8 cellular contexts compared by ENCODE assay signal in the genomic region with DNA sequence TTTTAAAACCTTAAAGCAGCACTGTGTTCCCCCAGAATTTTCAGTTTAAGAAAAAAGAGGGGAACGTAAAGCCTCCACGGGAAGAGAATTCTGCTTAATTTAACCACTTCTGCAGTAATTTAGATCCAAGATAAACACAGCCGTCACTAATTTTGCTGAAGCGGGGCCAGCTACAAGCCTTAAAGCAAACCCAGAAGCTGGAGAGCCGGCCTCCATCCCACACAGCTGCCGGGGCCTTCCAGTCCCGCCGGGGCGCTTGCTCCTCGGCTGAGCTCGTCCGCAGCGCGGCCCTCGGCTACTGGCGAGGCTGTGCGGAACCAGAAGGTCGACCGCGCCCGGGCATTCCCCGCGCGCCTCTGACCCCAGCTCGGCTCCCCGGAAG. TPM values are rescaled to one million over a fixed set of nuclear protein-coding genes. Genes with fewer than 3 reads are reported as not detected.
DNase-seq lines count a peak whose midpoint lies in the region; ATAC-seq, FAIRE-seq and TF ChIP-seq lines count a peak whose summit lies in the region.

No MANE protein-coding gene starts in this region.

- peaks cover 15% of the 10 kb centered on the region for H4K20me1 ChIP-seq in OCI-LY7 (ENCODE audit: insufficient read depth, low read length)
- H4K20me1 ChIP-seq in neural cell (ENCODE audit: insufficient read depth), result peaks cover 28% of the 10 kb centered on the region

- H3K9me3 ChIP-seq in OCI-LY7 (ENCODE audit: low read length) (no peaks in the 10 kb centered on the region), endodermal cell (ENCODE audit: control insufficient read depth, low read length) (no peaks in the 10 kb centered on the region), neural cell (ENCODE audit: low read length) (no peaks in the 10 kb centered on the region)

- H3K4me3 ChIP-seq in H7 (ENCODE audit: insufficient read depth, low read depth, low read length) (peak overlapping the region; percentile 100), OCI-LY7 (ENCODE audit: low read depth, low read length, poor library complexity, severe bottlenecking) (peak overlapping the region; percentile 98), endodermal cell (ENCODE audit: low read length) (peak overlapping the region; percentile 99), neural cell (ENCODE audit: low read length) (peak overlapping the region; percentile 87)

- no peak for TF ChIP-seq RAD21 in neural cell (conservative IDR thresholded peaks at IDR 0.05)

- no peak for DNase-seq in H7
- peak; percentile 4 for DNase-seq in OCI-LY7 (ENCODE audit: low spot score)
- no peak for DNase-seq in endodermal cell
- no peak for DNase-seq in frontal cortex (ENCODE audit: low spot score in 2 of 2)
- no peak for DNase-seq in COLO668 (lab: John Stamatoyannopoulos, UW; ENCODE audit: unreplicated experiment)

- H3F3A ChIP-seq in neural cell (ENCODE audit: insufficient read depth, low read length, poor library complexity, severe bottlenecking), result no peaks in the 10 kb centered on the region

- peak overlapping the region; percentile 87 for H3K4me3 Mint-ChIP-seq in endodermal cell

- H2AFZ ChIP-seq in OCI-LY7 (ENCODE audit: low read length), result no peak overlapping the region
- H2AFZ ChIP-seq in neural cell (ENCODE audit: low read depth, low read length), result no peak overlapping the region

- TF ChIP-seq EP300 in neural cell (conservative IDR thresholded peaks at IDR 0.05; ENCODE audit: poor library complexity, severe bottlenecking), result no peak

- intact Hi-C loops in OCI-LY7 (cut with micrococcal nuclease; ENCODE audit: unreplicated experiment), result loop anchor here (2.0 to 10.0 kb wide), 3 partner anchors 199 to 297 kb away; no protein-coding TSS in a partner anchor

- no peaks in the 10 kb centered on the region for H3K9me3 Mint-ChIP-seq in endodermal cell

- H3K36me3 Mint-ChIP-seq in endodermal cell (ENCODE audit: low read depth), result peaks cover 27% of the 10 kb centered on the region

- H3K27ac ChIP-seq in OCI-LY7 (ENCODE audit: low read depth, low read length, poor library complexity, severe bottlenecking) (peak overlapping the region; percentile 90), endodermal cell (ENCODE audit: low read depth, low read length) (peak overlapping the region; percentile 99), neural cell (ENCODE audit: low read length) (peak overlapping the region; percentile 99)

- H3K27ac Mint-ChIP-seq in endodermal cell, result peak overlapping the region; percentile 89

- H3K27me3 Mint-ChIP-seq in endodermal cell (ENCODE audit: insufficient read depth), result no peaks in the 10 kb centered on the region

- POLR2A ChIA-PET in OCI-LY7 (lab: Charles Lee), result interaction anchor here (0.6 kb wide), 1 partner anchor 1101 kb away, joined by 3 read pairs; no protein-coding TSS in a partner anchor

- no TSS peak for BruUV-seq in OCI-LY7 (replicated peaks; lab: Mats Ljungman, UMichigan)

- H3K4me2 ChIP-seq in OCI-LY7 (ENCODE audit: low read length) (peak overlapping the region; percentile 99), neural cell (ENCODE audit: low read length) (peak overlapping the region; percentile 89)

- no peaks in the 10 kb centered on the region for H3K27me3 ChIP-seq in H7 (ENCODE audit: control insufficient read depth, insufficient read depth, low read length)
- no peaks in the 10 kb centered on the region for H3K27me3 ChIP-seq in endodermal cell (ENCODE audit: control insufficient read depth, insufficient read depth, low read length, poor library complexity, severe bottlenecking)
- H3K27me3 ChIP-seq in neural cell (ENCODE audit: insufficient read depth, low read depth, low read length), result no peaks in the 10 kb centered on the region

- H3K9ac ChIP-seq in endodermal cell (ENCODE audit: extremely low read depth, low read length, poor library complexity, severe bottlenecking), result peak overlapping the region; percentile 95
- H3K9ac ChIP-seq in neural cell (ENCODE audit: low read length), result peak overlapping the region; percentile 99

- H3K4me1 Mint-ChIP-seq in endodermal cell, result peaks cover 47% of the 10 kb centered on the region

- 0% methylated on average over 2 to 26 of the region's 26 CpGs for WGBS in endodermal cell (ENCODE audit: insufficient coverage in 1 of 2, insufficient read length in 1 of 2), 2 experiments

- no peaks in the 10 kb centered on the region for H3K9me2 ChIP-seq in OCI-LY7 (ENCODE audit: insufficient read depth, low read length)
- H3K9me2 ChIP-seq in neural cell (ENCODE audit: insufficient read depth, low read length), result no peaks in the 10 kb centered on the region

- no peak for FAIRE-seq in frontal cortex (lab: Jason Lieb, UNC)

- H3K4me1 ChIP-seq in OCI-LY7 (ENCODE audit: insufficient read depth, low read length, poor library complexity, severe bottlenecking), result peaks cover 16% of the 10 kb centered on the region
- peaks cover 10% of the 10 kb centered on the region for H3K4me1 ChIP-seq in endodermal cell (ENCODE audit: control insufficient read depth, insufficient read depth, low read length)

- H3K36me3 ChIP-seq in H7 (replicated peaks; ENCODE audit: control insufficient read depth, insufficient read depth, low read length) (peaks cover 1% of the 10 kb centered on the region), OCI-LY7 (ENCODE audit: insufficient read depth, low read length) (peaks cover 26% of the 10 kb centered on the region), endodermal cell (ENCODE audit: control insufficient read depth, insufficient read depth, low read length) (peaks cover 25% of the 10 kb centered on the region), neural cell (ENCODE audit: insufficient read depth, low read length) (no peaks in the 10 kb centered on the region)

- TF ChIP-seq CTCF in OCI-LY7 (conservative IDR thresholded peaks at IDR 0.05; ENCODE audit: low read length) (no peak), endodermal cell (conservative IDR thresholded peaks at IDR 0.05) (no peak), neural cell (IDR thresholded peaks at IDR 0.05; ENCODE audit: poor library complexity, severe bottlenecking) (no peak)

- CTCF ChIA-PET in OCI-LY7 (lab: Charles Lee; ENCODE audit: unreplicated experiment), result no interaction called here

- peaks cover 60% of the 10 kb centered on the region for H3K79me2 ChIP-seq in OCI-LY7 (ENCODE audit: insufficient read depth, low read depth, low read length)
- peaks cover 56% of the 10 kb centered on the region for H3K79me2 ChIP-seq in neural cell (replicated peaks; ENCODE audit: insufficient read depth, low read length)

- ATAC-seq in GM21390 (IDR thresholded peaks at IDR 0.05; ENCODE audit: unreplicated experiment) (no peak), HG03175 (IDR thresholded peaks at IDR 0.05; ENCODE audit: unreplicated experiment) (no peak)

TF ChIP-seq in neural cell, 6 proteins besides CTCF, POLR2A, EP300 and RAD21:
- TF ChIP-seq TAF1 (IDR thresholded peaks at IDR 0.05; ENCODE audit: low read depth), result no peak
- TF ChIP-seq SMC3 (conservative IDR thresholded peaks at IDR 0.05; ENCODE audit: poor library complexity), result no peak
- no peak for TF ChIP-seq EZH2 (IDR thresholded peaks at IDR 0.05; ENCODE audit: borderline replicate concordance, insufficient read depth, low read length, poor library complexity, severe bottlenecking)

RNA-seq across cellular contexts. Expression of a gene that starts 1.0 kb away (rescaled TPM):
- 108 and 150 TPM in 2 replicates for total RNA-seq in H7 (2014; rRNA removed; shearing (Covaris generic))
- total RNA-seq in OCI-LY7 (2014; rRNA removed; shearing (Covaris generic)), result 53.2 and 82.8 TPM in 2 replicates
- total RNA-seq in OCI-LY7 (2022) (86.0 and 88.7 TPM in 2 replicates), endodermal cell (100 to 1,000 TPM; 148 to 182 TPM), frontal cortex (118 TPM)
- 145 TPM for polyA plus RNA-seq in endodermal cell (2013, experiment 1 of 2)
- polyA plus RNA-seq in endodermal cell (2013, experiment 2 of 2), result 147 TPM
- 525 and 564 TPM in 2 replicates for polyA plus RNA-seq in neural cell
- 252 and 254 TPM in 2 replicates for polyA minus RNA-seq in neural cell
